In genomic region chr12:58776144-58776543, GRCh38 we compare ENCODE assay signal across 33 cellular contexts.
"Had no signal": no experiment of that assay in that cellular context is flagged by ENCODE, and none has a peak within 500 bp of the region (broad histone marks: within the 10 kb centered on the region; RNA-seq: fewer than 3 reads in every experiment).

No MANE protein-coding gene starts in this region.

- ATAC-seq: activated naive CD4-positive, alpha-beta T cell treated with anti-CD3 and anti-CD28 coated beads, Interleukin-2, amount 50 U/mL, for 72 hours; activated T-cell treated with anti-CD3 and anti-CD28 coated beads, Interleukin-2, amount 50 U/mL, for 72 hours; T-helper 17 cell; WTC11 had no signal

- H3K36me3 Mint-ChIP-seq: activated naive CD4-positive, alpha-beta T cell treated with anti-CD3 and anti-CD28 coated beads, Interleukin-2, amount 10 ng/mL, durations not matched to agents 7 days and 5 days; activated naive CD4-positive, alpha-beta T cell treated with anti-CD3 and anti-CD28 coated beads, Interleukin-2, amount 50 U/mL, for 72 hours; activated naive CD8-positive, alpha-beta T cell treated with anti-CD3 and anti-CD28 coated beads, Interleukin-2, amount 10 ng/mL, durations not matched to agents 7 days and 5 days; brain had no signal

- H3K9me3 Mint-ChIP-seq: activated CD4-positive, alpha-beta memory T cell treated with anti-CD3 and anti-CD28 coated beads, Interleukin-2, amount 10 ng/mL, durations not matched to agents 7 days and 5 days; activated CD4-positive, alpha-beta T cell treated with anti-CD3 and anti-CD28 coated beads, Interleukin-2, amount 10 ng/mL, durations not matched to agents 7 days and 5 days; activated T-cell treated with anti-CD3 and anti-CD28 coated beads, Interleukin-2, amount 50 U/mL, for 24 hours; activated T-cell treated with anti-CD3 and anti-CD28 coated beads, Interleukin-2, amount 50 U/mL, for 72 hours had no signal

- H3K27me3 Mint-ChIP-seq: activated CD4-positive, alpha-beta memory T cell treated with anti-CD3 and anti-CD28 coated beads, Interleukin-2, amount 10 ng/mL, durations not matched to agents 7 days and 5 days; activated CD4-positive, alpha-beta T cell treated with anti-CD3 and anti-CD28 coated beads, Interleukin-2, amount 10 ng/mL, durations not matched to agents 7 days and 5 days; activated naive CD4-positive, alpha-beta T cell treated with anti-CD3 and anti-CD28 coated beads, Interleukin-2, amount 10 ng/mL, durations not matched to agents 7 days and 5 days; activated naive CD8-positive, alpha-beta T cell treated with anti-CD3 and anti-CD28 coated beads, Interleukin-2, amount 10 ng/mL, durations not matched to agents 7 days and 5 days; activated T-cell treated with anti-CD3 and anti-CD28 coated beads, Interleukin-2, amount 50 U/mL, for 24 hours; brain; dendritic cell treated with granulocyte-macrophage colony-stimulating factor and Interleukin-4, amounts not matched to agents 40 ng/mL and 50 ng/mL, for 4 days; T-helper 17 cell had no signal

- H3K4me1 Mint-ChIP-seq: activated CD4-positive, alpha-beta memory T cell treated with anti-CD3 and anti-CD28 coated beads, Interleukin-2, amount 10 ng/mL, durations not matched to agents 7 days and 5 days; activated CD4-positive, alpha-beta T cell treated with anti-CD3 and anti-CD28 coated beads, Interleukin-2, amount 10 ng/mL, durations not matched to agents 7 days and 5 days; activated naive CD4-positive, alpha-beta T cell treated with anti-CD3 and anti-CD28 coated beads, Interleukin-2, amount 10 ng/mL, durations not matched to agents 7 days and 5 days; activated naive CD8-positive, alpha-beta T cell treated with anti-CD3 and anti-CD28 coated beads, Interleukin-2, amount 10 ng/mL, durations not matched to agents 7 days and 5 days; T-helper 17 cell had no signal

- H3K4me3 ChIP-seq: ascending aorta, breast epithelium, cardiac muscle cell, coronary artery, dorsolateral prefrontal cortex, esophagus muscularis mucosa had no signal

- H3K27ac Mint-ChIP-seq: activated CD4-positive, alpha-beta memory T cell treated with anti-CD3 and anti-CD28 coated beads, Interleukin-2, amount 10 ng/mL, durations not matched to agents 7 days and 5 days; activated CD4-positive, alpha-beta T cell treated with anti-CD3 and anti-CD28 coated beads, Interleukin-2, amount 10 ng/mL, durations not matched to agents 7 days and 5 days; activated naive CD4-positive, alpha-beta T cell treated with anti-CD3 and anti-CD28 coated beads, Interleukin-2, amount 10 ng/mL, durations not matched to agents 7 days and 5 days; activated naive CD4-positive, alpha-beta T cell treated with anti-CD3 and anti-CD28 coated beads, Interleukin-2, amount 50 U/mL, for 72 hours; activated naive CD8-positive, alpha-beta T cell treated with anti-CD3 and anti-CD28 coated beads, Interleukin-2, amount 10 ng/mL, durations not matched to agents 7 days and 5 days; activated T-cell treated with anti-CD3 and anti-CD28 coated beads, Interleukin-2, amount 50 U/mL, for 24 hours; activated T-cell treated with anti-CD3 and anti-CD28 coated beads, Interleukin-2, amount 50 U/mL, for 72 hours; brain; dendritic cell treated with granulocyte-macrophage colony-stimulating factor and Interleukin-4, amounts not matched to agents 40 ng/mL and 50 ng/mL, for 4 days; T-helper 17 cell; T-helper 2 cell treated with Interferon-gamma antibody and Interleukin-4, amounts not matched to agents 5 μg/mL and 100 μg/mL, for 36 hours; WTC11 had no signal

- H3K4me1 ChIP-seq: ascending aorta, breast epithelium, esophagus muscularis mucosa had no signal

- DNase-seq: activated CD4-positive, alpha-beta memory T cell treated with anti-CD3 and anti-CD28 coated beads, Interleukin-2, amount 10 ng/mL, durations not matched to agents 7 days and 5 days; activated CD4-positive, alpha-beta T cell treated with anti-CD3 and anti-CD28 coated beads for 1 hour; activated CD4-positive, alpha-beta T cell treated with anti-CD3 and anti-CD28 coated beads for 4 hours; activated CD4-positive, alpha-beta T cell treated with anti-CD3 and anti-CD28 coated beads, Interleukin-2, amount 10 ng/mL, durations not matched to agents 7 days and 5 days; activated CD4-positive, alpha-beta T cell treated with anti-CD3 and anti-CD28 coated beads, Interleukin-2, amount 50 U/mL, for 4 hours; activated CD8-positive, alpha-beta memory T cell treated with anti-CD3 and anti-CD28 coated beads, Interleukin-2, amount 50 U/mL, for 48 hours; activated gamma-delta T cell; activated naive CD4-positive, alpha-beta T cell; activated naive CD4-positive, alpha-beta T cell treated with anti-CD3 and anti-CD28 coated beads, Interleukin-2, amount 10 ng/mL, durations not matched to agents 7 days and 5 days; activated naive CD8-positive, alpha-beta T cell treated with anti-CD3 and anti-CD28 coated beads, Interleukin-2, amount 10 ng/mL, durations not matched to agents 7 days and 5 days; activated T-cell treated with anti-CD3 and anti-CD28 coated beads for 4 hours; activated T-cell treated with anti-CD3 and anti-CD28 coated beads, Interleukin-2, amount 50 U/mL, for 24 hours; activated T-cell treated with anti-CD3 and anti-CD28 coated beads, Interleukin-2, amount 50 U/mL, for 72 hours; central memory CD4-positive, alpha-beta T cell; cerebellar nuclear complex; dorsolateral prefrontal cortex; effector memory CD4-positive, alpha-beta T cell; erythroblast; foreskin fibroblast; head of caudate nucleus; T-helper 1 cell; T-helper 17 cell; T1000 had no signal

- H3K4me3 Mint-ChIP-seq: activated CD4-positive, alpha-beta memory T cell treated with anti-CD3 and anti-CD28 coated beads, Interleukin-2, amount 10 ng/mL, durations not matched to agents 7 days and 5 days; activated CD4-positive, alpha-beta T cell treated with anti-CD3 and anti-CD28 coated beads, Interleukin-2, amount 10 ng/mL, durations not matched to agents 7 days and 5 days; activated naive CD4-positive, alpha-beta T cell treated with anti-CD3 and anti-CD28 coated beads, Interleukin-2, amount 10 ng/mL, durations not matched to agents 7 days and 5 days; activated naive CD8-positive, alpha-beta T cell treated with anti-CD3 and anti-CD28 coated beads, Interleukin-2, amount 10 ng/mL, durations not matched to agents 7 days and 5 days; activated T-cell treated with anti-CD3 and anti-CD28 coated beads, Interleukin-2, amount 50 U/mL, for 24 hours; activated T-cell treated with anti-CD3 and anti-CD28 coated beads, Interleukin-2, amount 50 U/mL, for 72 hours; brain; dendritic cell treated with granulocyte-macrophage colony-stimulating factor and Interleukin-4, amounts not matched to agents 40 ng/mL and 50 ng/mL, for 4 days; T-helper 17 cell; T-helper 2 cell treated with Interferon-gamma antibody and Interleukin-4, amounts not matched to agents 5 μg/mL and 100 μg/mL, for 36 hours; WTC11 had no signal

- H3K27me3 ChIP-seq: ascending aorta, breast epithelium, cardiac muscle cell, dorsolateral prefrontal cortex, esophagus muscularis mucosa had no signal

- H3K36me3 ChIP-seq: ascending aorta, breast epithelium, cardiac muscle cell, esophagus muscularis mucosa had no signal

- H3K27ac ChIP-seq: ascending aorta, breast epithelium, cardiac muscle cell, coronary artery, dorsolateral prefrontal cortex, esophagus muscularis mucosa had no signal

- H3K9me3 ChIP-seq: ascending aorta, breast epithelium, esophagus muscularis mucosa had no signal
